Comparison of ENCODE assay signal across 1 cellular context in genomic region chr17:42311240-42312034, GRCh38.
TF ChIP-seq lines count a peak whose summit lies in the region.

No MANE protein-coding gene starts in this region.

TF ChIP-seq in K562, 482 proteins besides CTCF, POLR2A, EP300 and RAD21 (continued from another document and continues in another):
- TF ChIP-seq ZNF609 (CRISPR knock-in tag; IDR thresholded peaks at IDR 0.05; ENCODE audit: borderline replicate concordance), result no peak
- TF ChIP-seq FOSL1 (tag; conservative IDR thresholded peaks at IDR 0.05), result peak; percentile 22; the same call in 1 of the 2 replicates
- no peak for TF ChIP-seq HINFP (tag; conservative IDR thresholded peaks at IDR 0.05; ENCODE audit: low read depth)
- TF ChIP-seq CEBPG (CRISPR knock-in tag; IDR thresholded peaks at IDR 0.05), result peak; percentile 98
- TF ChIP-seq CEBPG (tag; conservative IDR thresholded peaks at IDR 0.05 in 1 of 2, IDR thresholded peaks at IDR 0.05 in 1 of 2), result peak; percentile 97 to 99
- TF ChIP-seq ZBTB5 (IDR thresholded peaks at IDR 0.05), result no peak
- no peak for TF ChIP-seq MXD1 (CRISPR knock-in tag; IDR thresholded peaks at IDR 0.05; ENCODE audit: borderline replicate concordance, poor library complexity, severe bottlenecking)
- no peak for TF ChIP-seq MCM2 (IDR thresholded peaks at IDR 0.05; ENCODE audit: low read depth)
- TF ChIP-seq CHD2 (IDR thresholded peaks at IDR 0.05; ENCODE audit: low read depth, low read length), result no peak; the same call in 1 of the 2 replicates
- no peak for TF ChIP-seq ZHX1 (conservative IDR thresholded peaks at IDR 0.05; ENCODE audit: low read length)
- TF ChIP-seq NUFIP1 (IDR thresholded peaks at IDR 0.05; ENCODE audit: partially characterized antibody), result no peak
- no peak for TF ChIP-seq ZNF512 (tag; IDR thresholded peaks at IDR 0.05)
- peak; percentile 25; the same call in 1 of the 2 replicates for TF ChIP-seq RNF219 (CRISPR knock-in tag; IDR thresholded peaks at IDR 0.05)
- TF ChIP-seq NR2F6 (CRISPR knock-in tag; IDR thresholded peaks at IDR 0.05), result no peak
- TF ChIP-seq SAP30 (IDR thresholded peaks at IDR 0.05; ENCODE audit: borderline replicate concordance, insufficient read depth, low read depth, low read length, poor library complexity, severe bottlenecking), result no peak
- TF ChIP-seq PPARD (CRISPR knock-in tag; IDR thresholded peaks at IDR 0.05), result no peak
- no peak for TF ChIP-seq BCL6 (CRISPR knock-in tag; IDR thresholded peaks at IDR 0.05)
- no peak for TF ChIP-seq HOXB6 (CRISPR knock-in tag; IDR thresholded peaks at IDR 0.05; ENCODE audit: borderline replicate concordance)
- no peak for TF ChIP-seq ZNF280A (IDR thresholded peaks at IDR 0.05; ENCODE audit: low read depth, partially characterized antibody)
- no peak for TF ChIP-seq BRF2 (IDR thresholded peaks at IDR 0.05; ENCODE audit: borderline replicate concordance, insufficient read depth, insufficient read length)
- 0 out of 2 replicates have a peak, but pooled peaks have one; percentile 31 for TF ChIP-seq AFF4 (CRISPR knock-in tag; IDR thresholded peaks at IDR 0.05)
- TF ChIP-seq TCF7 (IDR thresholded peaks at IDR 0.05; ENCODE audit: borderline replicate concordance), result no peak
- no peak for TF ChIP-seq SIN3B (IDR thresholded peaks at IDR 0.05; ENCODE audit: low read depth)
- no peak for TF ChIP-seq THAP7 (CRISPR knock-in tag; IDR thresholded peaks at IDR 0.05)
- TF ChIP-seq FUS (optimal IDR thresholded peaks at IDR 0.05; ENCODE audit: low read depth, low read length), result no peak
- no peak for TF ChIP-seq STAT5B (CRISPR knock-in tag; IDR thresholded peaks at IDR 0.05)
- no peak for TF ChIP-seq FOXK1 (CRISPR knock-in tag; IDR thresholded peaks at IDR 0.05; ENCODE audit: borderline replicate concordance)
- TF ChIP-seq SRSF3 (IDR thresholded peaks at IDR 0.05; ENCODE audit: insufficient read depth, low read length), result no peak
- peak; percentile 47; the same call in 1 of the 2 replicates for TF ChIP-seq LEF1 (IDR thresholded peaks at IDR 0.05)
- TF ChIP-seq ZNF696 (CRISPR knock-in tag; conservative IDR thresholded peaks at IDR 0.05), result no peak
- no peak for TF ChIP-seq PURB (CRISPR knock-in tag; IDR thresholded peaks at IDR 0.05; ENCODE audit: low read depth)
- no peak for TF ChIP-seq ZNF77 (CRISPR knock-in tag; IDR thresholded peaks at IDR 0.05)
- TF ChIP-seq TFAM (CRISPR knock-in tag; conservative IDR thresholded peaks at IDR 0.05), result no peak
